ENCODE assay signal across 13 cellular contexts in the genomic region with DNA sequence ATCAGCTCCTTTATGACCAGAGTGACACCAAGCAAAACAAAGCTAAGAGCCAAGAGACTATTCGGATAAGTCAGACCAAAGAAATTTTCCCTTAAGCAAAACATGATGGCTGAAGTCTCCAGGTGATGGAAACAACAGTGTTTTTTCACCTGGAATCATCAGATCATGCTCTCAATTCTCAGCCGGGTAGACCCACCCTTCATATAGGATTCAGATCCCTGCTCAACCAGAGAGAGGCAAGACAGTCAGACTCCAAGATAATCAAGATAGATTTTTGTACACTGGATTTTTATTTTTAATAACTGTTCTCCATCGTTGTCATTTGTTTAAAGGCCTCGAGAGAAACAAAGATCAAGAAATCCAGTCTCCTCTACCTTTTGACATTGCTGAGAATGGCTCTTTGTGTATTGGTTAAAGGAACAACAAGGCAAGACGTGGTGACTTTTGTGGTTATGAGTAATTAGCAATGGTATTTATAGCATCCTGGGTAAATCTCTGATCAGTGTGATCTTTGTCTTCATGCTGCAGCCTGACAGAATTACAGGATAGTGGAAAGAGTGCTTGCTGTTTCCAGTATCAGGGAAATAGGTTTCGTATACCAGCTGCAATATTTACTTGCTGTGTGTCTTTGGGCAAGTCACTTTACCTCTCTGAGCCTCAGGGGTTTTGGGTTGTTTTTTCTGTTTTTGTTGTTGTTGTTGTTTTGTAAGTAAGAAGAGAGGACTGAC. TPM values are rescaled to one million over a fixed set of nuclear protein-coding genes. Genes with fewer than 3 reads are reported as not detected.
DNase-seq lines count a peak whose midpoint lies in the region; ATAC-seq, FAIRE-seq and TF ChIP-seq lines count a peak whose summit lies in the region.
"Had no signal": no experiment of that assay in that cellular context is flagged by ENCODE, and none has a peak within 500 bp of the region (broad histone marks: within the 10 kb centered on the region; RNA-seq: fewer than 3 reads in every experiment).

No MANE protein-coding gene starts in this region.

- H3K4me1 Mint-ChIP-seq in activated CD8-positive, alpha-beta memory T cell treated with anti-CD3 and anti-CD28 coated beads, Interleukin-2, amount 10 ng/mL, durations not matched to agents 7 days and 5 days = no peaks in the 10 kb centered on the region
- H3K4me1 Mint-ChIP-seq: CD4-positive, alpha-beta memory T cell; WTC11 had no signal

- no peaks in the 10 kb centered on the region for H3K9me1 ChIP-seq in keratinocyte (ENCODE audit: control insufficient read depth, extremely low read depth, insufficient read depth, low read length)

- ATAC-seq in activated CD8-positive, alpha-beta memory T cell treated with anti-CD3 and anti-CD28 coated beads, Interleukin-2, amount 10 ng/mL, durations not matched to agents 7 days and 5 days = no peak
- ATAC-seq: WTC11 had no signal

- H3K9me3 ChIP-seq in keratinocyte (ENCODE audit: control insufficient read depth, low read depth, low read length) = no peaks in the 10 kb centered on the region

- in situ Hi-C loops in astrocyte of the cerebellum (cut with HindIII; ENCODE audit: low sequenced_read_pairs) = no loop called here

- no peaks in the 10 kb centered on the region for H3K79me2 ChIP-seq in keratinocyte (ENCODE audit: control insufficient read depth, insufficient read depth, low read length)

- H2AFZ ChIP-seq in keratinocyte (ENCODE audit: control insufficient read depth, low read length) = no peak overlapping the region

- no peaks in the 10 kb centered on the region for H3K36me3 ChIP-seq in keratinocyte (ENCODE audit: control insufficient read depth in 2 of 2, extremely low read depth in 1 of 2, insufficient read depth in 2 of 2, low read length in 2 of 2)

- H3K4me3 Mint-ChIP-seq in activated CD8-positive, alpha-beta memory T cell treated with anti-CD3 and anti-CD28 coated beads, Interleukin-2, amount 10 ng/mL, durations not matched to agents 7 days and 5 days = no peak overlapping the region
- H3K4me3 Mint-ChIP-seq: CD4-positive, alpha-beta memory T cell; neural crest cell; WTC11 had no signal

- H3K4me1 ChIP-seq in keratinocyte (ENCODE audit: control insufficient read depth, extremely low read depth, insufficient read depth, low read length) = peaks cover 12% of the 10 kb centered on the region

- H3K27me3 ChIP-seq in keratinocyte (ENCODE audit: control insufficient read depth, extremely low read depth, insufficient read depth, low read length) = no peaks in the 10 kb centered on the region

- H3K27me3 Mint-ChIP-seq in activated CD8-positive, alpha-beta memory T cell treated with anti-CD3 and anti-CD28 coated beads, Interleukin-2, amount 10 ng/mL, durations not matched to agents 7 days and 5 days = no peaks in the 10 kb centered on the region

- no peaks in the 10 kb centered on the region for H4K20me1 ChIP-seq in keratinocyte (ENCODE audit: control insufficient read depth, extremely low read depth, insufficient read depth, low read length)

- dilution Hi-C loops in keratinocyte (cut with MboI; ENCODE audit: extremely low pct_ligation_motif_present, low sequenced_read_pairs) = no loop called here

- H3K9ac ChIP-seq in keratinocyte (ENCODE audit: control insufficient read depth, extremely low read depth, insufficient read depth, low read length) = no peak overlapping the region

- DNase-seq in AG20443 (ENCODE audit: low spot score) (peak; percentile 55), HT1080 (ENCODE audit: low read depth) (peak; percentile 86), astrocyte of the cerebellum (ENCODE audit: low read depth) (peak; percentile 42), keratinocyte (ENCODE audit: low read depth, low spot score) (peak; percentile 26), frontal cortex (ENCODE audit: low spot score in 2 of 2) (no peak), NCI-H1048 (lab: John Stamatoyannopoulos, UW) (no peak), NCI-H146 treated with DMSO at 0.1 percent for 48 hours (lab: John Stamatoyannopoulos, UW; ENCODE audit: unreplicated experiment) (no peak)
- DNase-seq in activated CD8-positive, alpha-beta memory T cell treated with anti-CD3 and anti-CD28 coated beads, Interleukin-2, amount 10 ng/mL, durations not matched to agents 7 days and 5 days = no peak
- DNase-seq: CD4-positive, alpha-beta memory T cell; SHP77 had no signal

- H3K4me3 ChIP-seq in astrocyte of the cerebellum (ENCODE audit: low read depth, low read length) (no peak overlapping the region), keratinocyte (ENCODE audit: control insufficient read depth in 2 of 3, extremely low read depth in 1 of 3, insufficient read depth in 2 of 3, low read depth in 1 of 3, low read length in 3 of 3) (no peak overlapping the region)

- TF ChIP-seq CTCF in astrocyte of the cerebellum (IDR thresholded peaks at IDR 0.05; ENCODE audit: low read depth, low read length, missing control alignments) (no peak), keratinocyte (optimal IDR thresholded peaks at IDR 0.05 in 1 of 3, IDR thresholded peaks at IDR 0.05 in 1 of 3, conservative IDR thresholded peaks at IDR 0.05 in 1 of 3; ENCODE audit: extremely low read depth in 1 of 3, insufficient read depth in 2 of 3, low read length in 3 of 3) (no peak)

- H3K9me3 Mint-ChIP-seq in activated CD8-positive, alpha-beta memory T cell treated with anti-CD3 and anti-CD28 coated beads, Interleukin-2, amount 10 ng/mL, durations not matched to agents 7 days and 5 days (ENCODE audit: low read depth) = no peaks in the 10 kb centered on the region
- H3K9me3 Mint-ChIP-seq: neural crest cell, WTC11 had no signal

- H3K4me2 ChIP-seq in keratinocyte (ENCODE audit: control insufficient read depth, extremely low read depth, insufficient read depth, low read depth, low read length) = no peak overlapping the region

- H3K36me3 Mint-ChIP-seq in activated CD8-positive, alpha-beta memory T cell treated with anti-CD3 and anti-CD28 coated beads, Interleukin-2, amount 10 ng/mL, durations not matched to agents 7 days and 5 days = no peaks in the 10 kb centered on the region
- H3K36me3 Mint-ChIP-seq: CD4-positive, alpha-beta memory T cell; WTC11 had no signal

- no peak overlapping the region for H3K27ac ChIP-seq in keratinocyte (ENCODE audit: control insufficient read depth, insufficient read depth, low read length)

- no peak overlapping the region for H3K27ac Mint-ChIP-seq in activated CD8-positive, alpha-beta memory T cell treated with anti-CD3 and anti-CD28 coated beads, Interleukin-2, amount 10 ng/mL, durations not matched to agents 7 days and 5 days
- H3K27ac Mint-ChIP-seq: CD4-positive, alpha-beta memory T cell; WTC11 had no signal

- CTCF ChIA-PET in activated CD8-positive, alpha-beta memory T cell treated with anti-CD3 and anti-CD28 coated beads, Interleukin-2, amount 10 ng/mL, durations not matched to agents 7 days and 5 days (lab: Charles Lee) = no interaction called here

- FAIRE-seq in keratinocyte (lab: Jason Lieb, UNC) (peak; percentile 96), frontal cortex (lab: Jason Lieb, UNC) (no peak)
- FAIRE-seq: H1 had no signal

RNA-seq across cellular contexts. Expression of a gene that starts 29.9 kb away (rescaled TPM):
- 0.55 TPM in 1 of 2 replicates, not detected in the other for total RNA-seq in HT1080 (2014; rRNA removed; shearing (Covaris generic))
- 0.44 and 0.80 TPM in 2 replicates for polyA plus RNA-seq in HT1080 (2015; cell fraction: cytosol; rRNA removed)
- polyA plus RNA-seq in HT1080 (2015; cell fraction: nucleus; rRNA removed) = 1.0 and 1.2 TPM in 2 replicates
- 0.10 to 1.4 TPM (median 0.41 TPM) in 3 replicates for polyA plus RNA-seq in keratinocyte
- polyA plus RNA-seq in keratinocyte (2011; ENCODE audit: low read depth) = 15.8 TPM
- polyA plus RNA-seq in keratinocyte (2011; cell fraction: cytosol; rRNA removed) = 0.58 and 0.72 TPM in 2 replicates
- 1.7 and 2.0 TPM in 2 replicates for polyA plus RNA-seq in keratinocyte (2011; cell fraction: nucleus; rRNA removed)
- 0.15 and 17.6 TPM in 2 replicates for polyA plus RNA-seq in keratinocyte (2012; ENCODE audit: low replicate concordance)
- 0.22 to 0.26 TPM in 2 of 3 replicates, not detected in the other for polyA minus RNA-seq in keratinocyte
- polyA minus RNA-seq in keratinocyte (2011; cell fraction: cytosol; rRNA and poly(A)+ RNA removed) = 1.5 TPM
- 1.2 and 1.8 TPM in 2 replicates for polyA minus RNA-seq in keratinocyte (2011; cell fraction: nucleus; rRNA and poly(A)+ RNA removed)
- total RNA-seq in frontal cortex = 123 TPM
- total RNA-seq in activated CD8-positive, alpha-beta memory T cell treated with anti-CD3 and anti-CD28 coated beads, Interleukin-2, amount 10 ng/mL, durations not matched to agents 7 days and 5 days = not detected
- total RNA-seq: CD4-positive, alpha-beta memory T cell had no signal
- polyA plus RNA-seq: CD4-positive, alpha-beta memory T cell had no signal

Comparison
In these comparisons a context has a peak if more than half of its experiments do, and no peak if none do; other contexts are left out.
1. DNase-seq: peak in AG20443 (single experiment), HT1080 (single experiment), astrocyte of the cerebellum (single experiment) and keratinocyte (single experiment); none in frontal cortex (0 of 2), activated CD8-positive, alpha-beta memory T cell treated with anti-CD3 and anti-CD28 coated beads, Interleukin-2, amount 10 ng/mL, durations not matched to agents 7 days and 5 days (single experiment), NCI-H1048 (single experiment) and NCI-H146 treated with DMSO at 0.1 percent for 48 hours (single experiment).
2. RNA of a gene that starts 29.9 kb away (total RNA-seq): 123 TPM in frontal cortex (single experiment); 0.55 TPM in HT1080 and not detected in activated CD8-positive, alpha-beta memory T cell treated with anti-CD3 and anti-CD28 coated beads, Interleukin-2, amount 10 ng/mL, durations not matched to agents 7 days and 5 days; every median in the first group is over 10 times any median in the second.